Comparison of ENCODE assay signal across 15 cellular contexts in the genomic region with DNA sequence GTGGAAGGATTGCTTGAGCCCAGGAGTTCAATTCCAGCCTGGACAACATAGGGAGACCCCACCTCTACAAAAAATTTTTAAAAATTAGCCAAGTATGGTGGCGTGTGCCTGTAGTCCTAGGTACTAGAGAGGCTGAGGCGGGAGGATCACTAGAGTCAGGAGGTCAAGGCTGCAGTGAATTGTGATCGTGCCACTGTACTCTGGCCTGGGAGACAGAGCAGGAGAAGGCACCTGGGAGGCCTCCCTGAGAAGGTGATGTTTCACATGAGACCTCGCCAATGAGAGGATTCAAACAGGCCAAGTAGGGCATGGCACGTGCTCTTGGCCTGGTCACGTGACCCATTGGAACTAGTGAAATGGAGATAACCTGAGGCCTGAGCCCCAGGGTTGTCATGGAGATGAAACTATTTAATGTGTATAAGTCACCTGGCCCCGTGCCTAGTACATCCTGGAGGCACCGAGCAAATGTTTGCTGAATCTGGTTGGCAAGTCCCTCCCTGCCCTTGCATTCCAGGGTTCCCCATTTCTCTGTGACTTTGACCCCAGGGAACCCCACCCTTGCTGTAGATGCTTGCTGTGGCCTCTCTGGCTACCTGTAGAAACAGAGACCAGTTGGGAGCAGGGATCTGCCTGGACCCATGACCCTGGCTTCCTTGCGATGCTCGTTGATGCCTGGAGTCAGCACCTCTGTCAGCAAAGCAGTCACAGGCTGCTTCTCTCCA. TPM values are rescaled to one million over a fixed set of nuclear protein-coding genes. Genes with fewer than 3 reads are reported as not detected.
A peak's percentile ranks its signal among the peaks of the same experiment; 100 is the strongest.
DNase-seq lines count a peak whose midpoint lies in the region; ATAC-seq and TF ChIP-seq lines count a peak whose summit lies in the region.
"Had no signal": no experiment of that assay in that cellular context is flagged by ENCODE, and none has a peak within 500 bp of the region (broad histone marks: within the 10 kb centered on the region; RNA-seq: fewer than 3 reads in every experiment).

No MANE protein-coding gene starts in this region.

- H3K4me3 ChIP-seq in naive thymus-derived CD4-positive, alpha-beta T cell (ENCODE audit: low read length), result no peak overlapping the region
- H3K4me3 ChIP-seq: left lung had no signal

- TF ChIP-seq CTCF in MCF 10A (IDR thresholded peaks at IDR 0.05; ENCODE audit: unreplicated experiment) (no peak), mesothelial cell of epicardium (IDR thresholded peaks at IDR 0.05; ENCODE audit: unreplicated experiment) (no peak)

- POLR2A ChIA-PET in MCF 10A (lab: Yijun Ruan, JAX), result interaction anchor here (7.0 kb wide), 1 partner anchor 27 kb away, joined by 147 read pairs; the partner anchor contains the start of gene ROCK2
- POLR2A ChIA-PET in naive thymus-derived CD4-positive, alpha-beta T cell (lab: Charles Lee), result no interaction called here

- H3K4me1 Mint-ChIP-seq in MCF 10A (ENCODE audit: insufficient read depth, unreplicated experiment), result peaks cover 38% of the 10 kb centered on the region
- peaks cover 50% of the 10 kb centered on the region for H3K4me1 Mint-ChIP-seq in mesothelial cell of epicardium
- no peaks in the 10 kb centered on the region for H3K4me1 Mint-ChIP-seq in naive thymus-derived CD4-positive, alpha-beta T cell
- H3K4me1 Mint-ChIP-seq: activated CD4-positive, alpha-beta T cell treated with anti-CD3 and anti-CD28 coated beads, Interleukin-2, amount 10 ng/mL, durations not matched to agents 7 days and 5 days had no signal

- BruUV-seq in MCF 10A (replicated peaks; lab: Mats Ljungman, UMichigan), result no TSS peak

- DNase-seq in DMS53 (lab: John Stamatoyannopoulos, UW) (peak; percentile 95), NCI-H2029 (lab: John Stamatoyannopoulos, UW) (peak; percentile 91), MCF 10A (ENCODE audit: unreplicated experiment) (peak; percentile 83), mesothelial cell of epicardium (ENCODE audit: low spot score in 2 of 2, unreplicated experiment in 2 of 2) (no peak), DMS79 treated with DMSO at 0.1 percent for 48 hours (lab: John Stamatoyannopoulos, UW) (no peak)
- no peak for DNase-seq in naive thymus-derived CD4-positive, alpha-beta T cell
- no peak for DNase-seq in activated CD8-positive, alpha-beta memory T cell treated with anti-CD3 and anti-CD28 coated beads, Interleukin-2, amount 50 U/mL, for 48 hours
- DNase-seq: activated CD4-positive, alpha-beta T cell treated with anti-CD3 and anti-CD28 coated beads, Interleukin-2, amount 10 ng/mL, durations not matched to agents 7 days and 5 days; activated effector memory CD4-positive, alpha-beta T cell treated with anti-CD3 and anti-CD28 coated beads, Interleukin-2, amount 50 U/mL, for 16 hours; CD4-positive, alpha-beta T cell; NCI-H226; stimulated activated CD4-positive, alpha-beta T cell treated with anti-CD3 and anti-CD28 coated beads, Interleukin-1b, Interleukin-23, amount 100 ng/mL, for 48 hours had no signal

- H3K36me3 ChIP-seq in naive thymus-derived CD4-positive, alpha-beta T cell (ENCODE audit: control insufficient read depth in 2 of 3, insufficient read depth in 3 of 3, low read length in 3 of 3), result no peaks in the 10 kb centered on the region
- H3K36me3 ChIP-seq: left lung had no signal

- no peaks in the 10 kb centered on the region for H3K27me3 Mint-ChIP-seq in MCF 10A (ENCODE audit: insufficient read depth, unreplicated experiment)
- no peaks in the 10 kb centered on the region for H3K27me3 Mint-ChIP-seq in mesothelial cell of epicardium (ENCODE audit: low read depth)
- H3K27me3 Mint-ChIP-seq in naive thymus-derived CD4-positive, alpha-beta T cell, result peaks cover 0 to 8% (median 5%) of the 10 kb centered on the region in 5 donors
- H3K27me3 Mint-ChIP-seq: CD4-positive, alpha-beta T cell; stimulated activated memory B cell treated with anti-CD40 and anti-IgM and Interleukin-4, amounts not matched to agents 10 μg/mL and 1 μg/mL and 100 μg/mL, for 72 hours had no signal

- no peak for ATAC-seq in naive thymus-derived CD4-positive, alpha-beta T cell
- ATAC-seq in HG02588 (IDR thresholded peaks at IDR 0.05; ENCODE audit: unreplicated experiment), result no peak
- ATAC-seq: left lung; stimulated activated memory B cell treated with anti-CD40 and anti-IgM and Interleukin-4, amounts not matched to agents 10 μg/mL and 1 μg/mL and 100 μg/mL, for 72 hours had no signal

- no peaks in the 10 kb centered on the region for H3K4me1 ChIP-seq in naive thymus-derived CD4-positive, alpha-beta T cell (ENCODE audit: control insufficient read depth in 2 of 2, insufficient read depth in 2 of 2, low read length in 2 of 2)

- intact Hi-C loops in MCF 10A (cut with micrococcal nuclease), result no loop called here
- intact Hi-C loops in naive thymus-derived CD4-positive, alpha-beta T cell (cut with micrococcal nuclease), result no loop called here

- CTCF ChIA-PET in MCF 10A (lab: Yijun Ruan, JAX), result interaction anchor here (0.6 kb wide), 1 partner anchor 144 kb away, joined by 4 read pairs; no protein-coding TSS in a partner anchor
- CTCF ChIA-PET in naive thymus-derived CD4-positive, alpha-beta T cell (lab: Charles Lee), result no interaction called here

- H3K9me3 Mint-ChIP-seq in MCF 10A (ENCODE audit: unreplicated experiment) (no peaks in the 10 kb centered on the region), mesothelial cell of epicardium (no peaks in the 10 kb centered on the region)
- H3K9me3 Mint-ChIP-seq in naive thymus-derived CD4-positive, alpha-beta T cell, result no peaks in the 10 kb centered on the region
- H3K9me3 Mint-ChIP-seq: activated CD4-positive, alpha-beta T cell treated with anti-CD3 and anti-CD28 coated beads, Interleukin-2, amount 10 ng/mL, durations not matched to agents 7 days and 5 days; CD4-positive, alpha-beta T cell; stimulated activated memory B cell treated with anti-CD40 and anti-IgM and Interleukin-4, amounts not matched to agents 10 μg/mL and 1 μg/mL and 100 μg/mL, for 72 hours had no signal

- H3K27ac Mint-ChIP-seq in MCF 10A (ENCODE audit: low read depth, unreplicated experiment) (peak overlapping the region; percentile 68), mesothelial cell of epicardium (peak overlapping the region; percentile 74)
- no peak overlapping the region for H3K27ac Mint-ChIP-seq in naive thymus-derived CD4-positive, alpha-beta T cell
- H3K27ac Mint-ChIP-seq: activated CD4-positive, alpha-beta T cell treated with anti-CD3 and anti-CD28 coated beads, Interleukin-2, amount 10 ng/mL, durations not matched to agents 7 days and 5 days; CD4-positive, alpha-beta T cell; stimulated activated memory B cell treated with anti-CD40 and anti-IgM and Interleukin-4, amounts not matched to agents 10 μg/mL and 1 μg/mL and 100 μg/mL, for 72 hours had no signal

- no peaks in the 10 kb centered on the region for H3K27me3 ChIP-seq in naive thymus-derived CD4-positive, alpha-beta T cell (ENCODE audit: control insufficient read depth in 2 of 2, insufficient read depth in 2 of 2, low read length in 2 of 2)
- H3K27me3 ChIP-seq: left lung had no signal

- no peaks in the 10 kb centered on the region for H3K36me3 Mint-ChIP-seq in MCF 10A (ENCODE audit: insufficient read depth, unreplicated experiment)
- H3K36me3 Mint-ChIP-seq in mesothelial cell of epicardium, result no peaks in the 10 kb centered on the region
- no peaks in the 10 kb centered on the region for H3K36me3 Mint-ChIP-seq in naive thymus-derived CD4-positive, alpha-beta T cell
- H3K36me3 Mint-ChIP-seq: stimulated activated memory B cell treated with anti-CD40 and anti-IgM and Interleukin-4, amounts not matched to agents 10 μg/mL and 1 μg/mL and 100 μg/mL, for 72 hours had no signal

- no peak overlapping the region for H3K27ac ChIP-seq in naive thymus-derived CD4-positive, alpha-beta T cell (ENCODE audit: low read depth, low read length)
- H3K27ac ChIP-seq: left lung had no signal

- H3K4me3 Mint-ChIP-seq in MCF 10A (ENCODE audit: unreplicated experiment) (no peak overlapping the region), mesothelial cell of epicardium (no peak overlapping the region)
- no peak overlapping the region for H3K4me3 Mint-ChIP-seq in naive thymus-derived CD4-positive, alpha-beta T cell
- H3K4me3 Mint-ChIP-seq: activated CD4-positive, alpha-beta T cell treated with anti-CD3 and anti-CD28 coated beads, Interleukin-2, amount 10 ng/mL, durations not matched to agents 7 days and 5 days; CD4-positive, alpha-beta T cell; stimulated activated memory B cell treated with anti-CD40 and anti-IgM and Interleukin-4, amounts not matched to agents 10 μg/mL and 1 μg/mL and 100 μg/mL, for 72 hours had no signal

- no peaks in the 10 kb centered on the region for H3K9me3 ChIP-seq in naive thymus-derived CD4-positive, alpha-beta T cell (ENCODE audit: control insufficient read depth in 2 of 3, low read length in 3 of 3)
- H3K9me3 ChIP-seq: left lung had no signal

RNA-seq across cellular contexts. Expression of gene ROCK2, which starts 26.1 kb away (rescaled TPM):
- total RNA-seq in MCF 10A (2022) (40.0 and 40.7 TPM in 2 replicates), mesothelial cell of epicardium (37.5 to 46.3 TPM (median 45.4 TPM) in 3 replicates)
- total RNA-seq in naive thymus-derived CD4-positive, alpha-beta T cell, result 10 to 100 TPM; 12.0 to 23.9 (median 18.8) TPM
- 10 to 100 TPM; 13.2 to 16.2 TPM for polyA plus RNA-seq in naive thymus-derived CD4-positive, alpha-beta T cell

Comparison
In these comparisons a context has a peak if more than half of its experiments do, and no peak if none do; other contexts are left out.
1. DNase-seq: peak in DMS53 (single experiment), NCI-H2029 (single experiment) and MCF 10A (single experiment); none in mesothelial cell of epicardium (0 of 2), naive thymus-derived CD4-positive, alpha-beta T cell (0 of 9), DMS79 treated with DMSO at 0.1 percent for 48 hours (single experiment) and activated CD8-positive, alpha-beta memory T cell treated with anti-CD3 and anti-CD28 coated beads, Interleukin-2, amount 50 U/mL, for 48 hours (single experiment).
2. H3K27ac Mint-ChIP-seq: peak in MCF 10A (single experiment) and mesothelial cell of epicardium (single experiment); none in naive thymus-derived CD4-positive, alpha-beta T cell (0 of 9).